Comparison of ENCODE assay signal across 8 cellular contexts in the genomic region with DNA sequence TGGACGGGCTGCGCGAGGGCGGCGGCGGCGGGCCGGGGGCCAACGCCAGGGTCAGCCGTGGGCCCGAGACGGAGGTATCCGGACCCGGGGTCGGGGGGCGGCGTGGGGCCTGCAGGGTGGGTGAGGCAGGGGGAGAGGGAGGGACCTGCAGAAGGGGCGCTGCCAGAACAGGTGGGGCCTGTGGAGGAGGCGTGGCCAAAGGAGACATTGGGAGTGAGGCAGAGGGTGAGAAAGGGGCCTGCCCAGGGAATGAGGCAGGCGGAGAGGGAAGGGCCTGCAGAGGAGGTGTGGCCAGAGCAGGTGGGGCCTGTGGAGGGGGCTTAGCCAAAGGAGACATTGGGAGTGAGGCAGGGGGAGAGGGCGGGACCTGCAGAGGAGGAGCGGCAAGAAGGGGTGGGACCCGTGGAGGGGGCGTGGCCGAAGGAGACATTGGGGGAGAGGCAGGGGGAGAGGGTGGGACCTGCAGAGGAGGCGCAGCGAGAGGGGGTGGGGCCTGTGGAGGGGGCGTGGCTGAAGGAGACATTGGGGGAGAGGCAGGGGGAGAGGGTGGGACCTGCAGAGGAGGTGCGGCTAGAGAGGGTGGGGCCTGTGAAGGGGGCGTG. TPM values are rescaled to one million over a fixed set of nuclear protein-coding genes. Genes with fewer than 3 reads are reported as not detected.
A peak's percentile ranks its signal among the peaks of the same experiment; 100 is the strongest.
DNase-seq lines count a peak whose midpoint lies in the region; ATAC-seq lines count a peak whose summit lies in the region.

No MANE protein-coding gene starts in this region.

- no peaks in the 10 kb centered on the region for H3K9me3 Mint-ChIP-seq in activated naive CD8-positive, alpha-beta T cell treated with anti-CD3 and anti-CD28 coated beads for 36 hours

- H3K27me3 ChIP-seq in iPS-18a (ENCODE audit: control insufficient read depth, insufficient read depth, low read length): peaks cover 20% of the 10 kb centered on the region

- H3K4me3 Mint-ChIP-seq in activated naive CD8-positive, alpha-beta T cell treated with anti-CD3 and anti-CD28 coated beads for 36 hours: peak overlapping the region; percentile 50

- H3K27ac Mint-ChIP-seq in activated naive CD8-positive, alpha-beta T cell treated with anti-CD3 and anti-CD28 coated beads for 36 hours: no peak overlapping the region

- ATAC-seq in HG02938 (IDR thresholded peaks at IDR 0.05; ENCODE audit: unreplicated experiment): no peak

- DNase-seq in NCI-H82 (lab: John Stamatoyannopoulos, UW): peak; percentile 85
- DNase-seq in NCI-H82 treated with DMSO at 0.1 percent for 48 hours (lab: John Stamatoyannopoulos, UW; ENCODE audit: unreplicated experiment): no peak
- DNase-seq in RPMI8226: peak; percentile 87
- peak; percentile 59 for DNase-seq in activated naive CD8-positive, alpha-beta T cell treated with anti-CD3 and anti-CD28 coated beads for 36 hours
- peak in 2 of 3 experiments; percentile 34 to 35 for DNase-seq in stimulated activated CD4-positive, alpha-beta T cell treated with anti-CD3 and anti-CD28 coated beads, TNF-alpha, amount 100 ng/mL, for 4 hours (ENCODE audit: low read depth in 3 of 3)
- no peak for DNase-seq in NCI-H2196 treated with DMSO at 0.1 percent for 48 hours (lab: John Stamatoyannopoulos, UW; ENCODE audit: unreplicated experiment)

- no peak overlapping the region for H3K9ac ChIP-seq in iPS-18a (ENCODE audit: low read length)

- H3K27me3 Mint-ChIP-seq in activated naive CD8-positive, alpha-beta T cell treated with anti-CD3 and anti-CD28 coated beads for 36 hours: peaks cover 59% of the 10 kb centered on the region

- H3K4me1 Mint-ChIP-seq in activated naive CD8-positive, alpha-beta T cell treated with anti-CD3 and anti-CD28 coated beads for 36 hours: peaks cover 32% of the 10 kb centered on the region

- H3K9me3 ChIP-seq in iPS-18a (ENCODE audit: control insufficient read depth, low read depth, low read length): no peaks in the 10 kb centered on the region

- H3K4me1 ChIP-seq in iPS-18a (ENCODE audit: control insufficient read depth, low read depth, low read length): peaks cover 5% of the 10 kb centered on the region

- H3K36me3 Mint-ChIP-seq in activated naive CD8-positive, alpha-beta T cell treated with anti-CD3 and anti-CD28 coated beads for 36 hours: no peaks in the 10 kb centered on the region

- H3K27ac ChIP-seq in iPS-18a (ENCODE audit: low read length): no peak overlapping the region

- H3K36me3 ChIP-seq in iPS-18a (ENCODE audit: control insufficient read depth, low read depth, low read length): no peaks in the 10 kb centered on the region

- H3K4me3 ChIP-seq in iPS-18a (ENCODE audit: low read length): peak overlapping the region; percentile 21

RNA-seq across cellular contexts. Expression of a gene that starts 4.2 kb away (rescaled TPM):
- under 1 TPM in 1 of 2 experiments, not detected in 1; 0.10 TPM for total RNA-seq in activated naive CD8-positive, alpha-beta T cell treated with anti-CD3 and anti-CD28 coated beads for 36 hours

RNA-seq across cellular contexts. Expression of a gene that starts 18.3 kb away (rescaled TPM):
- total RNA-seq in activated naive CD8-positive, alpha-beta T cell treated with anti-CD3 and anti-CD28 coated beads for 36 hours: not detected

RNA-seq across cellular contexts. Expression of a gene that starts 33.7 kb away (rescaled TPM):
- 10 to 100 TPM; 31.8 to 32.4 TPM for total RNA-seq in activated naive CD8-positive, alpha-beta T cell treated with anti-CD3 and anti-CD28 coated beads for 36 hours

RNA-seq across cellular contexts. Expression of a gene that starts 40.0 kb away (rescaled TPM):
- 1 to 10 TPM; 4.8 TPM for total RNA-seq in activated naive CD8-positive, alpha-beta T cell treated with anti-CD3 and anti-CD28 coated beads for 36 hours

RNA-seq across cellular contexts. Expression of a gene that starts 44.6 kb away (rescaled TPM):
- total RNA-seq in activated naive CD8-positive, alpha-beta T cell treated with anti-CD3 and anti-CD28 coated beads for 36 hours: 1 to 10 TPM; 2.1 to 3.2 TPM

Comparison
In these comparisons a context has a peak if more than half of its experiments do, and no peak if none do; other contexts are left out.
1. DNase-seq: peak in NCI-H82 (single experiment), RPMI8226 (single experiment), activated naive CD8-positive, alpha-beta T cell treated with anti-CD3 and anti-CD28 coated beads for 36 hours (single experiment) and stimulated activated CD4-positive, alpha-beta T cell treated with anti-CD3 and anti-CD28 coated beads, TNF-alpha, amount 100 ng/mL, for 4 hours (2 of 3); none in NCI-H82 treated with DMSO at 0.1 percent for 48 hours (single experiment) and NCI-H2196 treated with DMSO at 0.1 percent for 48 hours (single experiment).